21 cellular contexts compared by ENCODE assay signal in genomic region chr4:41390661-41391060, GRCh38.
DNase-seq lines count a peak whose midpoint lies in the region; ATAC-seq, FAIRE-seq and TF ChIP-seq lines count a peak whose summit lies in the region.
"Had no signal": no experiment of that assay in that cellular context is flagged by ENCODE, and none has a peak within 500 bp of the region (broad histone marks: within the 10 kb centered on the region; RNA-seq: fewer than 3 reads in every experiment).

No MANE protein-coding gene starts in this region.

- H3K27ac ChIP-seq in PC-3 (ENCODE audit: low read length), result peak overlapping the region; percentile 56
- H3K27ac ChIP-seq in lower lobe of right lung, result no peak overlapping the region
- H3K27ac ChIP-seq: 22Rv1 had no signal

- H2AFZ ChIP-seq in PC-3 (ENCODE audit: low read length), result no peak overlapping the region

- no peaks in the 10 kb centered on the region for H3K27me3 ChIP-seq in PC-3 (ENCODE audit: low read length)
- no peaks in the 10 kb centered on the region for H3K27me3 ChIP-seq in lower lobe of right lung (ENCODE audit: low read depth)

- H3K79me2 ChIP-seq in PC-3 (ENCODE audit: low read length), result peaks cover 1% of the 10 kb centered on the region; the same call in 1 of the 2 replicates

- peak; percentile 75 for FAIRE-seq in A204.1 (lab: Jason Lieb, UNC)
- FAIRE-seq: GM12891, GM18507, H1 had no signal

- peak; percentile 14 for DNase-seq in NCI-H1105 treated with DMSO at 0.1 percent for 48 hours (lab: John Stamatoyannopoulos, UW)
- DNase-seq in NCI-H1105 (lab: John Stamatoyannopoulos, UW), result no peak
- no peak for DNase-seq in PC-3
- no peak for DNase-seq in lower lobe of right lung
- no peak for DNase-seq in GOT3 (lab: John Stamatoyannopoulos, UW)
- DNase-seq: C1 segment of cervical spinal cord; Calu3; CD4-positive, alpha-beta memory T cell; COR-L47; DMS53; DMS79 treated with DMSO at 0.1 percent for 48 hours; GF-D8; H7; HCEC 1CT had no signal

- H3K9ac ChIP-seq in PC-3 (ENCODE audit: low read length), result no peak overlapping the region

- no peak for TF ChIP-seq CTCF in PC-3 (conservative IDR thresholded peaks at IDR 0.05; ENCODE audit: low read depth, low read length)
- no peak for TF ChIP-seq CTCF in lower lobe of right lung (IDR thresholded peaks at IDR 0.05)

- BruUV-seq in PC-3 (replicated peaks; lab: Mats Ljungman, UMichigan), result no TSS peak

- CTCF ChIA-PET in PC-3 (lab: Charles Lee), result no interaction called here

- no peaks in the 10 kb centered on the region for H3F3A ChIP-seq in PC-3 (ENCODE audit: low read length, unreplicated experiment)

- no peaks in the 10 kb centered on the region for H4K20me1 ChIP-seq in PC-3 (ENCODE audit: low read length)

- intact Hi-C loops in PC-3 (cut with micrococcal nuclease), result no loop called here
- intact Hi-C loops in lower lobe of right lung (cut with DNase I), result no loop called here

- H3K4me1 ChIP-seq in PC-3 (ENCODE audit: insufficient read depth, low read length) (peaks cover 12% of the 10 kb centered on the region), lower lobe of right lung (peaks cover 1% of the 10 kb centered on the region)

- no peaks in the 10 kb centered on the region for H3K36me3 ChIP-seq in PC-3 (ENCODE audit: low read depth, low read length)
- no peaks in the 10 kb centered on the region for H3K36me3 ChIP-seq in lower lobe of right lung

- POLR2A ChIA-PET in PC-3 (lab: Charles Lee; ENCODE audit: unreplicated experiment), result no interaction called here

- no peak for ATAC-seq in PC-3
- ATAC-seq in lower lobe of right lung, result peak; percentile 37 to 50
- no peak for ATAC-seq in HG02798 (IDR thresholded peaks at IDR 0.05; ENCODE audit: poor library complexity, unreplicated experiment)
- no peak for ATAC-seq in GM18873 (IDR thresholded peaks at IDR 0.05; ENCODE audit: low FRiP score, unreplicated experiment)

- no peaks in the 10 kb centered on the region for H3K9me2 ChIP-seq in PC-3 (replicated peaks; ENCODE audit: low read length)

- H3K9me3 ChIP-seq in PC-3 (ENCODE audit: low read length), result no peaks in the 10 kb centered on the region
- no peaks in the 10 kb centered on the region for H3K9me3 ChIP-seq in lower lobe of right lung

- H3K4me2 ChIP-seq in PC-3 (ENCODE audit: low read length), result no peak overlapping the region

- H3K4me3 ChIP-seq in PC-3 (ENCODE audit: low read length) (no peak overlapping the region), lower lobe of right lung (no peak overlapping the region)

Comparison
In these comparisons a context has a peak if more than half of its experiments do, and no peak if none do; other contexts are left out.
1. ATAC-seq: peak in lower lobe of right lung (2 of 2); none in PC-3 (single experiment), HG02798 (single experiment) and GM18873 (single experiment).